1 cellular context compared by ENCODE assay signal in the genomic region with DNA sequence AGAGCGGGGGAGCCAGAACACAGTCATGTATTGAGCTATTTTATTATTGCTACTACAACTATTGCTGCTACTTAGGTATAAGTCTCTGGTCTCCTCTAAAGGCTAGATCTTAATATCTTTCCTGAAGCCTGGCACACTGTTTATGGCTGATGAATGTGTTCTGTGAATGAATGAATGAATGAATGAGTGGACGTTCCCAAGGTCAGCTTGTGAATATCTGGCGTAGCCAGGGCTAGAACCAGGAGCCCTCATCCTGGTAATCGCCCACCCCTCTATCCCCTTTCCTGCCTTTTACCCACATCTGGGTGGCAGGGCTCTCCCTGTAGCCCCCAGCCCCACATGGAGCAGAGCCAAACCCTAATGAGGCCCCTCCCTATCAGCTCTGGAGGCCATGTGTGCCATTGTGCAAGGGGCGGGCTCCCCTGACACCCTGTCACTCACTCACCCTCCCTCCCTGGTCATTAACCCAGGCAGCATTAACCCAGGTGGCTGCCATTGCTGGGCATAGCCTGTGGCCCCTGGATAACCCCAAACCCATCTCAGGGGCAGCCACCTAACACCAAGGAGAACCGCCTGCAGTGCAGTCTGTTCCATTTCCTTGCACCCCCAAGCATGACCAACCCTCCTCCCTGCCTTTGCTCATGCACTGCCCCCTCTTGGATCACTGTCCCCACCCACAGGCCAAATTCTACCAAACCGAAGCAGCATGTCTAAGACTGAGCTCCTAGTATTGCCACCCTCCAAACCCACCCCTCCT.
TF ChIP-seq lines count a peak whose summit lies in the region.

No MANE protein-coding gene starts in this region.

TF ChIP-seq in SK-N-SH treated with all-trans-retinoic acid at 6 μM for 48 hours, 23 proteins besides CTCF, POLR2A, EP300 and RAD21 (continued from another document):
- TF ChIP-seq PPARA (CRISPR knock-in tag; IDR thresholded peaks at IDR 0.05; ENCODE audit: borderline replicate concordance), result no peak
